Comparison of ENCODE assay signal across 10 cellular contexts in the genomic region with DNA sequence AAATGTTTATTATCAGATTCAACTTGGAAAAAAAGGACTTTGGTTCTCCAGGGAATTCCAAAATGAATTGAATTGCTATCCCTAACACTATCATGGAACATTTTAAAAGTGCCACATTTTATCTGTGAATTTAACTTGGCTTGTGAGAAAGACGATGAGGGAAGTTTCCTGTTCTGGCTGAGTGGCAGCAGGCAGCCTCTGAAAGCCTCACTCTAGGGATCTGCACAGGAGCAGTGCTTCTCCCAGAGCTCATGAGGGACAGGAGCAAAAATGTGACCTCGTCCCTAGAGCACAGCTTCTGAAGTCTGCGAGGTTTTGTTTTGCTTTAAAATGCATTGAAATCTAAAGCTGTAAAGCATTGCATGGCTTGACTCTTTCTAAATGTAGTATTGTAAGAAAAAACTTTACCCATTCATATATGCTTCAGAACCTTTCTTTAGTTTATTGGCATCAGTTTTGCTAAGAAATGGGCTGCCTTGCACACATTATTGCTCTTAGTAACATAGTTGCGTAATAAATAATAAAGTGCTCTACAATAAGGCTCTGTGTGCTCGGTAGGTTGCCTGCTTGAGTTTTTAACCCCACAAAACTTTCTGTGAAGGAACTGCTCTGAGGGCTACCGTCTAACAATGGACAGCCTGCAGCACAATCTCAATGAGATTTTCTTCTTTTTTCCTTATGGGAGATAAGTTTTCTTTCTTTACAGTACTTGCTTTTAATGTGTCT.
DNase-seq lines count a peak whose midpoint lies in the region; ATAC-seq, FAIRE-seq and TF ChIP-seq lines count a peak whose summit lies in the region.
"Had no signal": no experiment of that assay in that cellular context is flagged by ENCODE, and none has a peak within 500 bp of the region (broad histone marks: within the 10 kb centered on the region; RNA-seq: fewer than 3 reads in every experiment).

No MANE protein-coding gene starts in this region.

- 77% methylated on average over 6 of the region's 6 CpGs for WGBS in K562 (ENCODE audit: insufficient coverage, low coverage, missing lambda C conversion rate)
- 25% methylated on average over 6 of the region's 6 CpGs for WGBS in right cardiac atrium
- 14 to 39% methylated on average over 6 of the region's 6 CpGs for WGBS in sigmoid colon, 2 donors
- 21% methylated on average over 6 of the region's 6 CpGs for WGBS in prostate gland

- CTCF ChIA-PET in K562 (lab: Yijun Ruan, JAX; ENCODE audit: low intra/inter-chr PET ratio), result interaction anchor here (0.6 kb wide), 1 partner anchor 72 kb away, joined by 3 read pairs; no protein-coding TSS in a partner anchor

- BruUV-seq in K562 (replicated peaks; lab: Mats Ljungman, UMichigan), result no TSS peak

- H3K4me2 ChIP-seq in K562 (ENCODE audit: insufficient read depth, low read length), result no peak overlapping the region

- H4K20me1 ChIP-seq in K562 (replicated peaks; ENCODE audit: control insufficient read depth, insufficient read depth, low read length), result no peaks in the 10 kb centered on the region; the same call in 1 of the 2 replicates

- no peak for ATAC-seq in K562
- ATAC-seq in right cardiac atrium, result peak; percentile 79 to 82
- ATAC-seq: HCT116, T-cell had no signal

- TF ChIP-seq EP300 in K562 (IDR thresholded peaks at IDR 0.05; ENCODE audit: low read length) (no peak), sigmoid colon (IDR thresholded peaks at IDR 0.05) (no peak)

- in situ Hi-C loops in K562 (cut with MboI), result no loop called here

- peaks cover 7% of the 10 kb centered on the region; the same call in 1 of the 3 replicates for H3K36me3 ChIP-seq in K562 (ENCODE audit: control insufficient read depth, insufficient read depth, low read length)
- H3K36me3 ChIP-seq in sigmoid colon, result peaks cover 0 to 10% (median 0%) of the 10 kb centered on the region in 4 donors
- no peaks in the 10 kb centered on the region for H3K36me3 ChIP-seq in prostate gland
- H3K36me3 ChIP-seq: colonic mucosa had no signal

- POLR2A ChIA-PET in K562 (lab: Yijun Ruan, JAX), result interaction anchor here (2.5 kb wide), 1 partner anchor 187 kb away, joined by 9 read pairs; no protein-coding TSS in a partner anchor

- no peak overlapping the region for H2AFZ ChIP-seq in K562 (ENCODE audit: low read depth, low read length)

- H3K9ac ChIP-seq in K562 (ENCODE audit: insufficient read depth in 1 of 2, low read depth in 2 of 2, low read length in 2 of 2), result no peak overlapping the region

- no peak for TF ChIP-seq RAD21 in K562 (CRISPR knock-in tag; conservative IDR thresholded peaks at IDR 0.05 in 1 of 2, IDR thresholded peaks at IDR 0.05 in 1 of 2)

- H3K4me3 ChIP-seq in K562 (no peak overlapping the region), right cardiac atrium (ENCODE audit: low read length) (no peak overlapping the region), sigmoid colon (peak overlapping the region in 2 of 4 donors; percentile 6 to 7), prostate gland (no peak overlapping the region)
- H3K4me3 ChIP-seq: colonic mucosa had no signal

- no peak for FAIRE-seq in K562 (lab: Jason Lieb, UNC)

- DNase-seq in HT-29 (ENCODE audit: low spot score) (peak; percentile 50), K562 (ENCODE audit: extremely low read depth in 1 of 4, low spot score in 3 of 4) (no peak), right cardiac atrium (peak in 2 of 3 donors; percentile 30 to 69), sigmoid colon (no peak), NCI-H2107 (lab: John Stamatoyannopoulos, UW) (no peak), putamen (ENCODE audit: low spot score) (no peak), prostate gland (ENCODE audit: low spot score) (no peak)
- DNase-seq: colonic mucosa, T-cell had no signal

- TF ChIP-seq POLR2A in K562 (conservative IDR thresholded peaks at IDR 0.05), result no peak
- TF ChIP-seq POLR2A in sigmoid colon (IDR thresholded peaks at IDR 0.05), result no peak
- no peak for TF ChIP-seq POLR2A in prostate gland (IDR thresholded peaks at IDR 0.05)

- H3K27ac ChIP-seq in K562 (ENCODE audit: extremely low read depth, low read depth, low read length), result no peak overlapping the region
- no peak overlapping the region for H3K27ac ChIP-seq in right cardiac atrium (ENCODE audit: low read length)
- H3K27ac ChIP-seq in sigmoid colon, result peak overlapping the region; percentile 64 to 84 (median 69)
- H3K27ac ChIP-seq in prostate gland, result no peak overlapping the region
- H3K27ac ChIP-seq: colonic mucosa had no signal

- H3K27me3 ChIP-seq in K562 (ENCODE audit: control insufficient read depth in 2 of 2, insufficient read depth in 2 of 2, low read length in 2 of 2) (no peaks in the 10 kb centered on the region), right cardiac atrium (ENCODE audit: control insufficient read depth, insufficient read depth) (no peaks in the 10 kb centered on the region), sigmoid colon (no peaks in the 10 kb centered on the region), prostate gland (replicated peaks; ENCODE audit: insufficient read depth) (no peaks in the 10 kb centered on the region)
- H3K27me3 ChIP-seq: colonic mucosa had no signal

- no peaks in the 10 kb centered on the region for H3K9me1 ChIP-seq in K562 (ENCODE audit: control insufficient read depth, insufficient read depth, low read length)

- no peaks in the 10 kb centered on the region for H3K9me3 ChIP-seq in K562 (replicated peaks; ENCODE audit: control insufficient read depth, insufficient read depth, low read depth, low read length)
- H3K9me3 ChIP-seq in right cardiac atrium (ENCODE audit: control insufficient read depth, low read length), result no peaks in the 10 kb centered on the region
- no peaks in the 10 kb centered on the region for H3K9me3 ChIP-seq in sigmoid colon
- H3K9me3 ChIP-seq in prostate gland, result no peaks in the 10 kb centered on the region
- H3K9me3 ChIP-seq: colonic mucosa had no signal

- intact Hi-C loops in K562 (cut with micrococcal nuclease) (loop anchor here (10.0 kb wide), 1 partner anchor 136 kb away; the partner anchor contains the start of gene CDCA7), right cardiac atrium (cut with DNase I) (loop anchor here in 1 of 4 donors (10.0 kb wide), 1 partner anchor 404 kb away; no protein-coding TSS in a partner anchor), sigmoid colon (cut with DNase I) (loop anchor here (10.0 kb wide), 1 partner anchor 414 kb away; no protein-coding TSS in a partner anchor), prostate gland (cut with DNase I) (loop anchor here (5.0 kb wide), 1 partner anchor 134 kb away; the partner anchor contains the start of gene CDCA7)

- peaks cover 0 to 4% of the 10 kb centered on the region in 2 experiments; a peak in 4 of 5 replicates for H3K4me1 ChIP-seq in K562 (replicated peaks in 1 of 2; ENCODE audit: control insufficient read depth in 2 of 2, insufficient read depth in 2 of 2, low read length in 2 of 2)
- no peaks in the 10 kb centered on the region for H3K4me1 ChIP-seq in right cardiac atrium (ENCODE audit: control insufficient read depth, insufficient read depth, low read length)
- peaks cover 0 to 59% (median 50%) of the 10 kb centered on the region in 4 donors for H3K4me1 ChIP-seq in sigmoid colon
- H3K4me1 ChIP-seq in prostate gland (replicated peaks), result no peaks in the 10 kb centered on the region
- H3K4me1 ChIP-seq: colonic mucosa had no signal

- TF ChIP-seq CTCF in K562 (IDR thresholded peaks at IDR 0.05 in 2 of 3, conservative IDR thresholded peaks at IDR 0.05 in 1 of 3; ENCODE audit: insufficient read depth in 2 of 3, low read depth in 1 of 3, low read length in 3 of 3) (no peak), sigmoid colon (IDR thresholded peaks at IDR 0.05) (no peak), prostate gland (IDR thresholded peaks at IDR 0.05) (no peak)

- H3K79me2 ChIP-seq in K562 (ENCODE audit: control insufficient read depth, insufficient read depth, low read length), result no peaks in the 10 kb centered on the region

TF ChIP-seq in K562, 482 proteins besides CTCF, POLR2A, EP300 and RAD21:
- TF ChIP-seq FOXK1 (CRISPR knock-in tag; IDR thresholded peaks at IDR 0.05; ENCODE audit: borderline replicate concordance), result no peak
- no peak for TF ChIP-seq CEBPG (CRISPR knock-in tag; IDR thresholded peaks at IDR 0.05)
- peak; percentile 54 to 87; a peak in 3 of 4 replicates for TF ChIP-seq CEBPG (tag; conservative IDR thresholded peaks at IDR 0.05 in 1 of 2, IDR thresholded peaks at IDR 0.05 in 1 of 2)
- no peak for TF ChIP-seq ZFPM2 (CRISPR knock-in tag; IDR thresholded peaks at IDR 0.05)
- no peak for TF ChIP-seq HMGN3 (IDR thresholded peaks at IDR 0.05; ENCODE audit: borderline replicate concordance, extremely low read depth, insufficient read length, low read depth, low read length)
- TF ChIP-seq IRF1 (CRISPR knock-in tag; IDR thresholded peaks at IDR 0.05; ENCODE audit: borderline replicate concordance), result no peak
- no peak for TF ChIP-seq MCM2 (IDR thresholded peaks at IDR 0.05; ENCODE audit: low read depth)
- TF ChIP-seq ZNF165 (CRISPR knock-in tag; IDR thresholded peaks at IDR 0.05; ENCODE audit: borderline replicate concordance), result no peak
- TF ChIP-seq CEBPB (tag; IDR thresholded peaks at IDR 0.05), result peak; percentile 85
- no peak for TF ChIP-seq RBM15 (IDR thresholded peaks at IDR 0.05; ENCODE audit: insufficient read depth, low read length)

Comparison
In these comparisons a context has a peak if more than half of its experiments do, and no peak if none do; other contexts are left out.
1. DNase-seq: peak in HT-29 (single experiment) and right cardiac atrium (2 of 3); none in K562 (0 of 4), sigmoid colon (single experiment), NCI-H2107 (single experiment), putamen (single experiment) and prostate gland (single experiment).
2. H3K27ac ChIP-seq: peak in sigmoid colon (4 of 4); none in K562 (single experiment), right cardiac atrium (single experiment) and prostate gland (0 of 2).